Comparison of ENCODE assay signal across 1 cellular context in genomic region chr12:6423267-6424007, GRCh38.
TF ChIP-seq lines count a peak whose summit lies in the region.

No MANE protein-coding gene starts in this region.

TF ChIP-seq in HepG2, 621 proteins besides CTCF, POLR2A, EP300 and RAD21 (continued from another document and continues in another):
- no peak for TF ChIP-seq ATF4 (CRISPR knock-in tag; IDR thresholded peaks at IDR 0.05)
- no peak for TF ChIP-seq THAP9 (CRISPR knock-in tag; IDR thresholded peaks at IDR 0.05; ENCODE audit: borderline replicate concordance)
- TF ChIP-seq HNRNPL (IDR thresholded peaks at IDR 0.05; ENCODE audit: low read depth, low read length): no peak
- TF ChIP-seq ATM (IDR thresholded peaks at IDR 0.05; ENCODE audit: borderline replicate concordance): no peak
- no peak for TF ChIP-seq CC2D1A (CRISPR knock-in tag; IDR thresholded peaks at IDR 0.05)
- TF ChIP-seq SKI (IDR thresholded peaks at IDR 0.05; ENCODE audit: partially characterized antibody): no peak
- no peak for TF ChIP-seq ATF3 (CRISPR knock-in tag; IDR thresholded peaks at IDR 0.05)
- no peak for TF ChIP-seq DR1 (CRISPR knock-in tag; IDR thresholded peaks at IDR 0.05)
- no peak for TF ChIP-seq ISX (CRISPR knock-in tag; conservative IDR thresholded peaks at IDR 0.05)
- no peak for TF ChIP-seq ZNF790 (CRISPR knock-in tag; IDR thresholded peaks at IDR 0.05; ENCODE audit: borderline replicate concordance)
- no peak for TF ChIP-seq ZNF343 (CRISPR knock-in tag; IDR thresholded peaks at IDR 0.05)
- no peak for TF ChIP-seq AKAP8 (CRISPR knock-in tag; IDR thresholded peaks at IDR 0.05)
- no peak for TF ChIP-seq ZBTB21 (CRISPR knock-in tag; IDR thresholded peaks at IDR 0.05)
- no peak for TF ChIP-seq AKNA (CRISPR knock-in tag; IDR thresholded peaks at IDR 0.05; ENCODE audit: borderline replicate concordance)
- TF ChIP-seq TFDP2 (CRISPR knock-in tag; IDR thresholded peaks at IDR 0.05): no peak; the same call in 1 of the 2 replicates
- TF ChIP-seq ZNF746 (CRISPR knock-in tag; IDR thresholded peaks at IDR 0.05): no peak
- 0 out of 2 replicates have a peak, but pooled peaks have one; percentile 24 for TF ChIP-seq HNF4A (CRISPR knock-in tag; IDR thresholded peaks at IDR 0.05)
- TF ChIP-seq DDIT3 (CRISPR knock-in tag; IDR thresholded peaks at IDR 0.05): no peak
- TF ChIP-seq ZNF720 (CRISPR knock-in tag; IDR thresholded peaks at IDR 0.05): no peak
- no peak for TF ChIP-seq ZFYVE20 (CRISPR knock-in tag; IDR thresholded peaks at IDR 0.05; ENCODE audit: borderline replicate concordance, low read depth)
- no peak for TF ChIP-seq SNRNP70 (IDR thresholded peaks at IDR 0.05; ENCODE audit: low read depth, low read length)
- no peak for TF ChIP-seq ZNF784 (CRISPR knock-in tag; IDR thresholded peaks at IDR 0.05; ENCODE audit: borderline replicate concordance)
- TF ChIP-seq ZNF264 (CRISPR knock-in tag; IDR thresholded peaks at IDR 0.05): no peak
- no peak for TF ChIP-seq ZNF142 (CRISPR knock-in tag; IDR thresholded peaks at IDR 0.05)
- no peak for TF ChIP-seq KLF12 (CRISPR knock-in tag; IDR thresholded peaks at IDR 0.05; ENCODE audit: borderline replicate concordance)
- TF ChIP-seq FOXM1 (CRISPR knock-in tag; IDR thresholded peaks at IDR 0.05): no peak
- TF ChIP-seq HIC2 (CRISPR knock-in tag; IDR thresholded peaks at IDR 0.05; ENCODE audit: low read depth): no peak
- TF ChIP-seq HNRNPUL1 (IDR thresholded peaks at IDR 0.05; ENCODE audit: low read depth, low read length): no peak
- TF ChIP-seq ZNF160 (CRISPR knock-in tag; IDR thresholded peaks at IDR 0.05): no peak
- peak; percentile 90 for TF ChIP-seq SMC3 (IDR thresholded peaks at IDR 0.05; ENCODE audit: low read length)
- TF ChIP-seq HOXA7 (CRISPR knock-in tag; IDR thresholded peaks at IDR 0.05): no peak
- no peak for TF ChIP-seq KMT2A (CRISPR knock-in tag; IDR thresholded peaks at IDR 0.05)
- no peak for TF ChIP-seq ZNF773 (CRISPR knock-in tag; IDR thresholded peaks at IDR 0.05; ENCODE audit: borderline replicate concordance)
- TF ChIP-seq CSRNP2 (CRISPR knock-in tag; conservative IDR thresholded peaks at IDR 0.05; ENCODE audit: low read depth): no peak
- no peak for TF ChIP-seq ZFY (CRISPR knock-in tag; IDR thresholded peaks at IDR 0.05)
- TF ChIP-seq ZBTB1 (CRISPR knock-in tag; IDR thresholded peaks at IDR 0.05; ENCODE audit: borderline replicate concordance): no peak
- no peak for TF ChIP-seq PCBP2 (optimal IDR thresholded peaks at IDR 0.05; ENCODE audit: low read depth, low read length, poor library complexity, severe bottlenecking)
- no peak for TF ChIP-seq ZSCAN12 (CRISPR knock-in tag; IDR thresholded peaks at IDR 0.05)
- TF ChIP-seq SYNCRIP (IDR thresholded peaks at IDR 0.05; ENCODE audit: insufficient read depth, low read depth, low read length): no peak
- no peak for TF ChIP-seq RXRB (CRISPR knock-in tag; IDR thresholded peaks at IDR 0.05; ENCODE audit: borderline replicate concordance)
- no peak for TF ChIP-seq ZBTB38 (CRISPR knock-in tag; IDR thresholded peaks at IDR 0.05)
- no peak for TF ChIP-seq KMT2B (CRISPR knock-in tag; IDR thresholded peaks at IDR 0.05)
- TF ChIP-seq ZNF430 (CRISPR knock-in tag; IDR thresholded peaks at IDR 0.05): no peak
